In the genomic region with DNA sequence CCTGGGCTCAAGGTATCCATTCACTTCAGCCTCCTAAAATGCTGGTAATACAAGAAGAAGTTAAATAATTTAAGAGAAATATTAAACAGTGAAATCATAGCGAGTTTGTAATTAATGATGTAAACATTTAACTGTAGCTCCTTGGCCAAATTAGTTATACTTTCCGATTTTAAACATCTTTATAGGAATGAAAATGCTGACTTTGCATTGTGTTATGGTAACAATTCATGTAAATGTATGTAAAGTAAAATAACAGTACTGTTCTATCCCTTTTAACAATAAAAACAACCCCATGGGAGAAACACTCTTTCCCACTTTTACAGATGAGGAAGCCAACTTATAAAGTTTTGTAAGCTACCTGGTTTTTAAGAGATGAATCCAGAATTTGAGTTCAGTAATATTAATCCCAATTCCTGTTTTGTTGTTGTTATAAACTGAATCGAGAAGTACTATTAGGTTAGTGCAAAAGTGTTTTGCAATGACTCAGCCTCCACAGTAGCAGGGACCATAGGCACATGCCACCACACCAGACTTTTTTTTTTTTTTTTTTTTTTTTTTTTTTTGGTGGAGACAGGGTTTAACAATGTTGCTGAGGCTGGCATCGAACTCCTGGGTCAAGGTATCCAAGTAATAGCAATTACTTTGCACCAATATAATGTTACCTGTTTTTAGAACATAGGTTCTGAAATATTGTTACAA, we compare ENCODE assay signal across 29 cellular contexts.
"Had no signal": no experiment of that assay in that cellular context is flagged by ENCODE, and none has a peak within 500 bp of the region (broad histone marks: within the 10 kb centered on the region; RNA-seq: fewer than 3 reads in every experiment).

No MANE protein-coding gene starts in this region.

- H3K9me3 ChIP-seq: adrenal gland, SJSA1 had no signal

- DNase-seq: activated CD4-positive, alpha-beta memory T cell treated with anti-CD3 and anti-CD28 coated beads, Interleukin-2, amount 10 ng/mL, durations not matched to agents 7 days and 5 days; activated CD4-positive, alpha-beta T cell treated with anti-CD3 and anti-CD28 coated beads for 36 hours; activated CD4-positive, alpha-beta T cell treated with anti-CD3 and anti-CD28 coated beads, Interleukin-2, amount 50 U/mL, for 1 hour; activated gamma-delta T cell treated with Interleukin-2 at 50 U/mL for 16 hours; activated naive CD4-positive, alpha-beta T cell treated with anti-CD3 and anti-CD28 coated beads, Interleukin-2, amount 10 ng/mL, durations not matched to agents 7 days and 5 days; activated naive CD8-positive, alpha-beta T cell treated with anti-CD3 and anti-CD28 coated beads, Interleukin-2, amount 10 ng/mL, durations not matched to agents 7 days and 5 days; activated T-cell treated with anti-CD3 and anti-CD28 coated beads, Interleukin-2, amount 50 U/mL, for 72 hours; adrenal gland; anterior cingulate cortex; cerebellar nuclear complex; Kasumi-1; MV-4-11; NCI-H1092 treated with DMSO at 0.1 percent for 48 hours; NCI-H1417 treated with DMSO at 0.1 percent for 48 hours; NCI-H1694; NCI-H2029; NCI-H2107; NCI-H2171 treated with DMSO at 0.1 percent for 48 hours; NCI-H226; NCI-H526 treated with DMSO at 0.1 percent for 48 hours; NK-92 treated with Interleukin-12 subunit alpha and Interleukin-12 subunit beta, amount 100 ng/mL, for 24 hours; PC-3; SHP77; T-cell; T-helper 2 cell; T1000; WERI-Rb-1 had no signal

- H3K4me3 ChIP-seq: adrenal gland, SJSA1 had no signal

- FAIRE-seq: colon had no signal

- H3K36me3 ChIP-seq: adrenal gland, SJSA1, WERI-Rb-1 had no signal

- H3K4me1 ChIP-seq: adrenal gland, SJSA1 had no signal

- ATAC-seq: activated CD4-positive, alpha-beta T cell treated with anti-CD3 and anti-CD28 coated beads for 36 hours; activated T-cell treated with anti-CD3 and anti-CD28 coated beads, Interleukin-2, amount 50 U/mL, for 72 hours; PC-3; T-cell had no signal

- H3K27me3 ChIP-seq: adrenal gland, SJSA1 had no signal

- H3K27ac ChIP-seq: adrenal gland, SJSA1, WERI-Rb-1 had no signal
